1 cellular context compared by ENCODE assay signal in the genomic region with DNA sequence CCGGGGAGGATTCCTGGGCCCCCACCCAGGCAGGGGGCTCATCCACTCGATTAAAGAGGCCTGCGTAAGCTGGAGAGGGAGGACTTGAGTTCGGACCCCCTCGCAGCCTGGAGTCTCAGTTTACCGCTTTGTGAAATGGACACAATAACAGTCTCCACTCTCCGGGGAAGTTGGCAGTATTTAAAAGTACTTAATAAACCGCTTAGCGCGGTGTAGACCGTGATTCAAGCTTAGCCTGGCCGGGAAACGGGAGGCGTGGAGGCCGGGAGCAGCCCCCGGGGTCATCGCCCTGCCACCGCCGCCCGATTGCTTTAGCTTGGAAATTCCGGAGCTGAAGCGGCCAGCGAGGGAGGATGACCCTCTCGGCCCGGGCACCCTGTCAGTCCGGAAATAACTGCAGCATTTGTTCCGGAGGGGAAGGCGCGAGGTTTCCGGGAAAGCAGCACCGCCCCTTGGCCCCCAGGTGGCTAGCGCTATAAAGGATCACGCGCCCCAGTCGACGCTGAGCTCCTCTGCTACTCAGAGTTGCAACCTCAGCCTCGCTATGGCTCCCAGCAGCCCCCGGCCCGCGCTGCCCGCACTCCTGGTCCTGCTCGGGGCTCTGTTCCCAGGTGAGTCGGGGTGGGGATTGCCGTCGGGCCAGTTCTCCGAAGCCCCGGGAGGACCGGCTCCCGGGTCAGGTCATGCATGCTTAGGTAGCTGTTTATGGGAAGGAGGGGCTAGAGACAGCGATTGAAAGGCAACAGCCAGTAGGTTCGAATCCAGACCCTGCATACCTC.
TF ChIP-seq lines count a peak whose summit lies in the region.

A gene with protein sequence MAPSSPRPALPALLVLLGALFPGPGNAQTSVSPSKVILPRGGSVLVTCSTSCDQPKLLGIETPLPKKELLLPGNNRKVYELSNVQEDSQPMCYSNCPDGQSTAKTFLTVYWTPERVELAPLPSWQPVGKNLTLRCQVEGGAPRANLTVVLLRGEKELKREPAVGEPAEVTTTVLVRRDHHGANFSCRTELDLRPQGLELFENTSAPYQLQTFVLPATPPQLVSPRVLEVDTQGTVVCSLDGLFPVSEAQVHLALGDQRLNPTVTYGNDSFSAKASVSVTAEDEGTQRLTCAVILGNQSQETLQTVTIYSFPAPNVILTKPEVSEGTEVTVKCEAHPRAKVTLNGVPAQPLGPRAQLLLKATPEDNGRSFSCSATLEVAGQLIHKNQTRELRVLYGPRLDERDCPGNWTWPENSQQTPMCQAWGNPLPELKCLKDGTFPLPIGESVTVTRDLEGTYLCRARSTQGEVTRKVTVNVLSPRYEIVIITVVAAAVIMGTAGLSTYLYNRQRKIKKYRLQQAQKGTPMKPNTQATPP (plus strand): TSS at position 505 of the 779 bp plus-strand sequence. CDS start 40 bp downstream, at position 545.

TF ChIP-seq in K562, 482 proteins besides CTCF, POLR2A, EP300 and RAD21 (continued from another document and continues in another):
- TF ChIP-seq, protein P1, sequence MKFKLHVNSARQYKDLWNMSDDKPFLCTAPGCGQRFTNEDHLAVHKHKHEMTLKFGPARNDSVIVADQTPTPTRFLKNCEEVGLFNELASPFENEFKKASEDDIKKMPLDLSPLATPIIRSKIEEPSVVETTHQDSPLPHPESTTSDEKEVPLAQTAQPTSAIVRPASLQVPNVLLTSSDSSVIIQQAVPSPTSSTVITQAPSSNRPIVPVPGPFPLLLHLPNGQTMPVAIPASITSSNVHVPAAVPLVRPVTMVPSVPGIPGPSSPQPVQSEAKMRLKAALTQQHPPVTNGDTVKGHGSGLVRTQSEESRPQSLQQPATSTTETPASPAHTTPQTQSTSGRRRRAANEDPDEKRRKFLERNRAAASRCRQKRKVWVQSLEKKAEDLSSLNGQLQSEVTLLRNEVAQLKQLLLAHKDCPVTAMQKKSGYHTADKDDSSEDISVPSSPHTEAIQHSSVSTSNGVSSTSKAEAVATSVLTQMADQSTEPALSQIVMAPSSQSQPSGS (CRISPR knock-in tag; IDR thresholded peaks at IDR 0.05): no peak
- TF ChIP-seq, protein P2, sequence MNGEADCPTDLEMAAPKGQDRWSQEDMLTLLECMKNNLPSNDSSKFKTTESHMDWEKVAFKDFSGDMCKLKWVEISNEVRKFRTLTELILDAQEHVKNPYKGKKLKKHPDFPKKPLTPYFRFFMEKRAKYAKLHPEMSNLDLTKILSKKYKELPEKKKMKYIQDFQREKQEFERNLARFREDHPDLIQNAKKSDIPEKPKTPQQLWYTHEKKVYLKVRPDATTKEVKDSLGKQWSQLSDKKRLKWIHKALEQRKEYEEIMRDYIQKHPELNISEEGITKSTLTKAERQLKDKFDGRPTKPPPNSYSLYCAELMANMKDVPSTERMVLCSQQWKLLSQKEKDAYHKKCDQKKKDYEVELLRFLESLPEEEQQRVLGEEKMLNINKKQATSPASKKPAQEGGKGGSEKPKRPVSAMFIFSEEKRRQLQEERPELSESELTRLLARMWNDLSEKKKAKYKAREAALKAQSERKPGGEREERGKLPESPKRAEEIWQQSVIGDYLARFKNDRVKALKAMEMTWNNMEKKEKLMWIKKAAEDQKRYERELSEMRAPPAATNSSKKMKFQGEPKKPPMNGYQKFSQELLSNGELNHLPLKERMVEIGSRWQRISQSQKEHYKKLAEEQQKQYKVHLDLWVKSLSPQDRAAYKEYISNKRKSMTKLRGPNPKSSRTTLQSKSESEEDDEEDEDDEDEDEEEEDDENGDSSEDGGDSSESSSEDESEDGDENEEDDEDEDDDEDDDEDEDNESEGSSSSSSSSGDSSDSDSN (IDR thresholded peaks at IDR 0.05; ENCODE audit: borderline replicate concordance in 1 of 2, low read depth in 2 of 2, low read length in 2 of 2): peak; percentile 61 to 75; a peak in 3 of 4 replicates
- TF ChIP-seq POLR2H (tag; IDR thresholded peaks at IDR 0.05; ENCODE audit: low read depth): peak; percentile 89; the same call in 1 of the 2 replicates
- TF ChIP-seq, protein P3, sequence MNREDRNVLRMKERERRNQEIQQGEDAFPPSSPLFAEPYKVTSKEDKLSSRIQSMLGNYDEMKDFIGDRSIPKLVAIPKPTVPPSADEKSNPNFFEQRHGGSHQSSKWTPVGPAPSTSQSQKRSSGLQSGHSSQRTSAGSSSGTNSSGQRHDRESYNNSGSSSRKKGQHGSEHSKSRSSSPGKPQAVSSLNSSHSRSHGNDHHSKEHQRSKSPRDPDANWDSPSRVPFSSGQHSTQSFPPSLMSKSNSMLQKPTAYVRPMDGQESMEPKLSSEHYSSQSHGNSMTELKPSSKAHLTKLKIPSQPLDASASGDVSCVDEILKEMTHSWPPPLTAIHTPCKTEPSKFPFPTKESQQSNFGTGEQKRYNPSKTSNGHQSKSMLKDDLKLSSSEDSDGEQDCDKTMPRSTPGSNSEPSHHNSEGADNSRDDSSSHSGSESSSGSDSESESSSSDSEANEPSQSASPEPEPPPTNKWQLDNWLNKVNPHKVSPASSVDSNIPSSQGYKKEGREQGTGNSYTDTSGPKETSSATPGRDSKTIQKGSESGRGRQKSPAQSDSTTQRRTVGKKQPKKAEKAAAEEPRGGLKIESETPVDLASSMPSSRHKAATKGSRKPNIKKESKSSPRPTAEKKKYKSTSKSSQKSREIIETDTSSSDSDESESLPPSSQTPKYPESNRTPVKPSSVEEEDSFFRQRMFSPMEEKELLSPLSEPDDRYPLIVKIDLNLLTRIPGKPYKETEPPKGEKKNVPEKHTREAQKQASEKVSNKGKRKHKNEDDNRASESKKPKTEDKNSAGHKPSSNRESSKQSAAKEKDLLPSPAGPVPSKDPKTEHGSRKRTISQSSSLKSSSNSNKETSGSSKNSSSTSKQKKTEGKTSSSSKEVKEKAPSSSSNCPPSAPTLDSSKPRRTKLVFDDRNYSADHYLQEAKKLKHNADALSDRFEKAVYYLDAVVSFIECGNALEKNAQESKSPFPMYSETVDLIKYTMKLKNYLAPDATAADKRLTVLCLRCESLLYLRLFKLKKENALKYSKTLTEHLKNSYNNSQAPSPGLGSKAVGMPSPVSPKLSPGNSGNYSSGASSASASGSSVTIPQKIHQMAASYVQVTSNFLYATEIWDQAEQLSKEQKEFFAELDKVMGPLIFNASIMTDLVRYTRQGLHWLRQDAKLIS (CRISPR knock-in tag; IDR thresholded peaks at IDR 0.05): 0 out of 2 replicates have a peak, but pooled peaks have one; percentile 29
- TF ChIP-seq SRSF7 (optimal IDR thresholded peaks at IDR 0.05; ENCODE audit: low read depth, low read length): no peak
- no peak for TF ChIP-seq KLF16 (IDR thresholded peaks at IDR 0.05)
- peak; percentile 91 for TF ChIP-seq BCOR (IDR thresholded peaks at IDR 0.05)
- peak; percentile 84; the same call in 1 of the 2 replicates for TF ChIP-seq RNF2 (IDR thresholded peaks at IDR 0.05)
- TF ChIP-seq DACH1 (IDR thresholded peaks at IDR 0.05; ENCODE audit: partially characterized antibody): no peak
- TF ChIP-seq, protein P4, sequence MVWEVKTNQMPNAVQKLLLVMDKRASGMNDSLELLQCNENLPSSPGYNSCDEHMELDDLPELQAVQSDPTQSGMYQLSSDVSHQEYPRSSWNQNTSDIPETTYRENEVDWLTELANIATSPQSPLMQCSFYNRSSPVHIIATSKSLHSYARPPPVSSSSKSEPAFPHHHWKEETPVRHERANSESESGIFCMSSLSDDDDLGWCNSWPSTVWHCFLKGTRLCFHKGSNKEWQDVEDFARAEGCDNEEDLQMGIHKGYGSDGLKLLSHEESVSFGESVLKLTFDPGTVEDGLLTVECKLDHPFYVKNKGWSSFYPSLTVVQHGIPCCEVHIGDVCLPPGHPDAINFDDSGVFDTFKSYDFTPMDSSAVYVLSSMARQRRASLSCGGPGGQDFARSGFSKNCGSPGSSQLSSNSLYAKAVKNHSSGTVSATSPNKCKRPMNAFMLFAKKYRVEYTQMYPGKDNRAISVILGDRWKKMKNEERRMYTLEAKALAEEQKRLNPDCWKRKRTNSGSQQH (CRISPR knock-in tag; IDR thresholded peaks at IDR 0.05): no peak
- TF ChIP-seq ARID2 (IDR thresholded peaks at IDR 0.05): no peak
- TF ChIP-seq MTA2 (IDR thresholded peaks at IDR 0.05; ENCODE audit: low read depth): no peak
- no peak for TF ChIP-seq DNMT1 (IDR thresholded peaks at IDR 0.05)
- no peak for TF ChIP-seq JUN (IDR thresholded peaks at IDR 0.05; ENCODE audit: borderline replicate concordance, low read depth, low read length)
- no peak for TF ChIP-seq JUN (CRISPR knock-in tag; IDR thresholded peaks at IDR 0.05; ENCODE audit: borderline replicate concordance)
- TF ChIP-seq TRIM28 (IDR thresholded peaks at IDR 0.05): peak; percentile 25; the same call in 1 of the 2 replicates
- TF ChIP-seq NONO (IDR thresholded peaks at IDR 0.05; ENCODE audit: low read depth in 2 of 2, low read length in 1 of 2): peak in 1 of 2 experiments; percentile 40; a peak in 1 of 4 replicates
- TF ChIP-seq L3MBTL2 (IDR thresholded peaks at IDR 0.05): peak; percentile 99
- TF ChIP-seq ATF1 (CRISPR knock-in tag; IDR thresholded peaks at IDR 0.05): no peak
- peak; percentile 70 for TF ChIP-seq ATF1 (tag; IDR thresholded peaks at IDR 0.05)
- no peak for TF ChIP-seq KAT2B (IDR thresholded peaks at IDR 0.05; ENCODE audit: low read depth, low read length)
- no peak for TF ChIP-seq GATAD2B (IDR thresholded peaks at IDR 0.05; ENCODE audit: borderline replicate concordance)
- TF ChIP-seq, protein P5, sequence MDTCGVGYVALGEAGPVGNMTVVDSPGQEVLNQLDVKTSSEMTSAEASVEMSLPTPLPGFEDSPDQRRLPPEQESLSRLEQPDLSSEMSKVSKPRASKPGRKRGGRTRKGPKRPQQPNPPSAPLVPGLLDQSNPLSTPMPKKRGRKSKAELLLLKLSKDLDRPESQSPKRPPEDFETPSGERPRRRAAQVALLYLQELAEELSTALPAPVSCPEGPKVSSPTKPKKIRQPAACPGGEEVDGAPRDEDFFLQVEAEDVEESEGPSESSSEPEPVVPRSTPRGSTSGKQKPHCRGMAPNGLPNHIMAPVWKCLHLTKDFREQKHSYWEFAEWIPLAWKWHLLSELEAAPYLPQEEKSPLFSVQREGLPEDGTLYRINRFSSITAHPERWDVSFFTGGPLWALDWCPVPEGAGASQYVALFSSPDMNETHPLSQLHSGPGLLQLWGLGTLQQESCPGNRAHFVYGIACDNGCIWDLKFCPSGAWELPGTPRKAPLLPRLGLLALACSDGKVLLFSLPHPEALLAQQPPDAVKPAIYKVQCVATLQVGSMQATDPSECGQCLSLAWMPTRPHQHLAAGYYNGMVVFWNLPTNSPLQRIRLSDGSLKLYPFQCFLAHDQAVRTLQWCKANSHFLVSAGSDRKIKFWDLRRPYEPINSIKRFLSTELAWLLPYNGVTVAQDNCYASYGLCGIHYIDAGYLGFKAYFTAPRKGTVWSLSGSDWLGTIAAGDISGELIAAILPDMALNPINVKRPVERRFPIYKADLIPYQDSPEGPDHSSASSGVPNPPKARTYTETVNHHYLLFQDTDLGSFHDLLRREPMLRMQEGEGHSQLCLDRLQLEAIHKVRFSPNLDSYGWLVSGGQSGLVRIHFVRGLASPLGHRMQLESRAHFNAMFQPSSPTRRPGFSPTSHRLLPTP (IDR thresholded peaks at IDR 0.05; ENCODE audit: borderline replicate concordance, extremely low read depth, insufficient read length): peak; percentile 13
- no peak for TF ChIP-seq WHSC1 (IDR thresholded peaks at IDR 0.05; ENCODE audit: low read length)
- TF ChIP-seq CHD4 (IDR thresholded peaks at IDR 0.05; ENCODE audit: insufficient read depth, insufficient replicate concordance, low read depth, low read length, poor library complexity, severe bottlenecking): no peak
- peak; percentile 7 for TF ChIP-seq CHD1 (IDR thresholded peaks at IDR 0.05; ENCODE audit: low read length)
- peak; percentile 9; the same call in 1 of the 2 replicates for TF ChIP-seq XRCC5 (IDR thresholded peaks at IDR 0.05; ENCODE audit: low read depth, low read length)
- TF ChIP-seq NFIC (IDR thresholded peaks at IDR 0.05): no peak
- no peak for TF ChIP-seq ZNF347 (CRISPR knock-in tag; IDR thresholded peaks at IDR 0.05; ENCODE audit: low read depth)
- 0 out of 2 replicates have a peak, but pooled peaks have one; percentile 17 for TF ChIP-seq STAT5A (IDR thresholded peaks at IDR 0.05; ENCODE audit: borderline replicate concordance, low read length)
- no peak for TF ChIP-seq LARP7 (IDR thresholded peaks at IDR 0.05)
- TF ChIP-seq ZC3H8 (IDR thresholded peaks at IDR 0.05): no peak
- no peak for TF ChIP-seq RUNX1 (IDR thresholded peaks at IDR 0.05; ENCODE audit: low read depth)
- TF ChIP-seq MIER1 (IDR thresholded peaks at IDR 0.05; ENCODE audit: low read depth): no peak
- TF ChIP-seq RBBP5 (IDR thresholded peaks at IDR 0.05; ENCODE audit: borderline replicate concordance, insufficient read depth, low read length, poor library complexity, severe bottlenecking): no peak
- peak; percentile 81; the same call in 1 of the 2 replicates for TF ChIP-seq HMG20B (CRISPR knock-in tag; IDR thresholded peaks at IDR 0.05)
- TF ChIP-seq, protein P6, sequence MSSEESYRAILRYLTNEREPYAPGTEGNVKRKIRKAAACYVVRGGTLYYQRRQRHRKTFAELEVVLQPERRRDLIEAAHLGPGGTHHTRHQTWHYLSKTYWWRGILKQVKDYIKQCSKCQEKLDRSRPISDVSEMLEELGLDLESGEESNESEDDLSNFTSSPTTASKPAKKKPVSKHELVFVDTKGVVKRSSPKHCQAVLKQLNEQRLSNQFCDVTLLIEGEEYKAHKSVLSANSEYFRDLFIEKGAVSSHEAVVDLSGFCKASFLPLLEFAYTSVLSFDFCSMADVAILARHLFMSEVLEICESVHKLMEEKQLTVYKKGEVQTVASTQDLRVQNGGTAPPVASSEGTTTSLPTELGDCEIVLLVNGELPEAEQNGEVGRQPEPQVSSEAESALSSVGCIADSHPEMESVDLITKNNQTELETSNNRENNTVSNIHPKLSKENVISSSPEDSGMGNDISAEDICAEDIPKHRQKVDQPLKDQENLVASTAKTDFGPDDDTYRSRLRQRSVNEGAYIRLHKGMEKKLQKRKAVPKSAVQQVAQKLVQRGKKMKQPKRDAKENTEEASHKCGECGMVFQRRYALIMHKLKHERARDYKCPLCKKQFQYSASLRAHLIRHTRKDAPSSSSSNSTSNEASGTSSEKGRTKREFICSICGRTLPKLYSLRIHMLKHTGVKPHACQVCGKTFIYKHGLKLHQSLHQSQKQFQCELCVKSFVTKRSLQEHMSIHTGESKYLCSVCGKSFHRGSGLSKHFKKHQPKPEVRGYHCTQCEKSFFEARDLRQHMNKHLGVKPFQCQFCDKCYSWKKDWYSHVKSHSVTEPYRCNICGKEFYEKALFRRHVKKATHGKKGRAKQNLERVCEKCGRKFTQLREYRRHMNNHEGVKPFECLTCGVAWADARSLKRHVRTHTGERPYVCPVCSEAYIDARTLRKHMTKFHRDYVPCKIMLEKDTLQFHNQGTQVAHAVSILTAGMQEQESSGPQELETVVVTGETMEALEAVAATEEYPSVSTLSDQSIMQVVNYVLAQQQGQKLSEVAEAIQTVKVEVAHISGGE (CRISPR knock-in tag; IDR thresholded peaks at IDR 0.05): peak in 1 of 3 experiments; percentile 92; a peak in 2 of 6 replicates
- TF ChIP-seq KLF13 (tag; IDR thresholded peaks at IDR 0.05; ENCODE audit: borderline replicate concordance, low read depth): peak; percentile 37; the same call in 1 of the 2 replicates
- no peak for TF ChIP-seq ZZZ3 (IDR thresholded peaks at IDR 0.05)
